8 cellular contexts compared by ENCODE assay signal in the genomic region with DNA sequence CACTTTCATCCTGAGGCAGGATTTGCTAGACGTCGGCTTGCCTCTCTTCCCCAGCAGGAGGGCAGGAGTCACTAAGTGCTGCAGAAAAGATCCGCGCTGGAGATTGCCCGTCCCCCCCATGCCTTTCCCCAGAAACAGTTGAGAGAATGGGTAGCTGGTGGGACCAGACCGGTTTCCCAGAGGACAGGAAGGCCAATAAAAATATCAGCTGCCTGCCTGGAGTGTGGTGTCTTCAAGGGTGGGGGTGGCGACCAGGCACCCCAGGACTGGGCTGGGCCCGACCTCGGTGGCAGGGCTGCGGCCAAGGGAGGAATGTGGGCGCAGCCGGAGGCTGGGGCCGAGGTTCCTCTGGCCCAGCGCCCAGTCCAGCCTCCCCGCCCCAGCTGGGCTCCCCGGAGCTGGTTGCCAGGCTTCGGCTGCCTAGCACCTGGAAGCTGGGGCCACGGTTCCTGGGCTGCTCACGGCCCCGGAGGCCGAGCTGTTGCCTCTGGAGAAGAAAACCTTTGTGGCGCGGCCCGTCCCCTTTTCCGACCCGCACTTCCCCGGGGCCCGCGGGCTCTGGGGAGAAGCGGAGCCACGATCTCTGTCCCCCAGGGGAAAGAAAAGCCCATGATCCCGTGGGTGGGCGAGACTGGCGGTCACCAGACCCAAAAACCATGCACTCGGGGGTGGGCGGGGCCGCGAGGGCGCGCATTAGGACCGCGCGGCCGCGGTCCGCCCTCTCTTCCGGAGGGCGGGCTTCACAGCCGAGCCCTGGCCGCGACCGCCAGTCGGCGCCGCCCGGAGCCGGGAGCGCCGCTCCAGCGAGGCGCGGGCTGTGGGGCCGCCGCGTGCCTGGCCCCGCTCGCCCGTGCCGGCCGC.
DNase-seq lines count a peak whose midpoint lies in the region; ATAC-seq lines count a peak whose summit lies in the region.

A gene with protein sequence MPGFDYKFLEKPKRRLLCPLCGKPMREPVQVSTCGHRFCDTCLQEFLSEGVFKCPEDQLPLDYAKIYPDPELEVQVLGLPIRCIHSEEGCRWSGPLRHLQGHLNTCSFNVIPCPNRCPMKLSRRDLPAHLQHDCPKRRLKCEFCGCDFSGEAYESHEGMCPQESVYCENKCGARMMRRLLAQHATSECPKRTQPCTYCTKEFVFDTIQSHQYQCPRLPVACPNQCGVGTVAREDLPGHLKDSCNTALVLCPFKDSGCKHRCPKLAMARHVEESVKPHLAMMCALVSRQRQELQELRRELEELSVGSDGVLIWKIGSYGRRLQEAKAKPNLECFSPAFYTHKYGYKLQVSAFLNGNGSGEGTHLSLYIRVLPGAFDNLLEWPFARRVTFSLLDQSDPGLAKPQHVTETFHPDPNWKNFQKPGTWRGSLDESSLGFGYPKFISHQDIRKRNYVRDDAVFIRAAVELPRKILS (plus strand): TSS at position 769 of the 861 bp plus-strand sequence. CDS start 102 bp downstream, outside the sequence.

- peak; percentile 60 for ATAC-seq in HG02973 (IDR thresholded peaks at IDR 0.05; ENCODE audit: unreplicated experiment)

- no peaks in the 10 kb centered on the region for H3K9me3 ChIP-seq in iPS-15b (ENCODE audit: control insufficient read depth, insufficient read depth, low read length)

- H3K27me3 ChIP-seq in iPS-15b (ENCODE audit: control insufficient read depth, insufficient read depth, low read length): no peaks in the 10 kb centered on the region

- H3K4me1 ChIP-seq in iPS-15b (ENCODE audit: control insufficient read depth, insufficient read depth, low read length): peaks cover 16% of the 10 kb centered on the region

- H3K36me3 ChIP-seq in iPS-15b (ENCODE audit: control insufficient read depth, insufficient read depth, low read length): peaks cover 27% of the 10 kb centered on the region

- peak within 1 kb of the TSS; percentile 93 for H3K4me3 ChIP-seq in iPS-15b (ENCODE audit: low read depth, low read length)
- H3K4me3 ChIP-seq in skeletal muscle cell (ENCODE audit: low read depth, low read length): peak within 1 kb of the TSS; percentile 89

- peak; percentile 51 for DNase-seq in NK-92 treated with Interleukin-12 subunit alpha and Interleukin-12 subunit beta, amount 100 ng/mL, for 24 hours (lab: John Stamatoyannopoulos, UW)
- DNase-seq in NK-92 (lab: John Stamatoyannopoulos, UW; ENCODE audit: unreplicated experiment) (no peak), NCI-H2107 (lab: John Stamatoyannopoulos, UW) (peak; percentile 70), UCSD-AML1 (lab: John Stamatoyannopoulos, UW; ENCODE audit: unreplicated experiment) (peak; percentile 89), brain pericyte (ENCODE audit: low read depth, low spot score) (peak; percentile 79), skeletal muscle cell (ENCODE audit: low read depth) (no peak)

- peak within 1 kb of the TSS; percentile 92 for H3K9ac ChIP-seq in iPS-15b (ENCODE audit: low read depth, low read length)

Comparison
In these comparisons a context has a peak if more than half of its experiments do, and no peak if none do; other contexts are left out.
1. DNase-seq: peak in NK-92 treated with Interleukin-12 subunit alpha and Interleukin-12 subunit beta, amount 100 ng/mL, for 24 hours (single experiment), NCI-H2107 (single experiment), UCSD-AML1 (single experiment) and brain pericyte (single experiment); none in NK-92 (single experiment) and skeletal muscle cell (single experiment).